ENCODE assay signal across 11 cellular contexts in genomic region chr12:26746315-26746714, GRCh38.
DNase-seq lines count a peak whose midpoint lies in the region; ATAC-seq and TF ChIP-seq lines count a peak whose summit lies in the region.
"Had no signal": no experiment of that assay in that cellular context is flagged by ENCODE, and none has a peak within 500 bp of the region (broad histone marks: within the 10 kb centered on the region; RNA-seq: fewer than 3 reads in every experiment).

No MANE protein-coding gene starts in this region.

- TF ChIP-seq CTCF in RWPE2 (IDR thresholded peaks at IDR 0.05; ENCODE audit: poor library complexity, severe bottlenecking) (no peak), fibroblast of mammary gland (conservative IDR thresholded peaks at IDR 0.05; ENCODE audit: control insufficient read depth, insufficient read depth, low read depth, low read length) (no peak), GM10266 (IDR thresholded peaks at IDR 0.05; ENCODE audit: control insufficient read depth, insufficient read depth, low read depth, missing control alignments) (no peak)

- H3K4me1 Mint-ChIP-seq in activated T-cell treated with anti-CD3 and anti-CD28 coated beads, Interleukin-2, amount 50 U/mL, for 24 hours (ENCODE audit: low read depth): peaks cover 75% of the 10 kb centered on the region
- peaks cover 70% of the 10 kb centered on the region for H3K4me1 Mint-ChIP-seq in stimulated activated naive CD8-positive, alpha-beta T cell treated with anti-CD3 and anti-CD28 coated beads, Interleukin-15, amount 100 ng/mL, for 72 hours
- H3K4me1 Mint-ChIP-seq in immature natural killer cell: peaks cover 56 to 73% of the 10 kb centered on the region in 2 donors

- peak overlapping the region; percentile 37 for H3K27ac Mint-ChIP-seq in activated T-cell treated with anti-CD3 and anti-CD28 coated beads, Interleukin-2, amount 50 U/mL, for 24 hours
- no peak overlapping the region for H3K27ac Mint-ChIP-seq in stimulated activated naive CD8-positive, alpha-beta T cell treated with anti-CD3 and anti-CD28 coated beads, Interleukin-15, amount 100 ng/mL, for 72 hours
- H3K27ac Mint-ChIP-seq in immature natural killer cell: no peak overlapping the region

- H3K27ac ChIP-seq in RWPE2 (ENCODE audit: poor library complexity, severe bottlenecking): no peak overlapping the region
- H3K27ac ChIP-seq: testis had no signal

- ATAC-seq in RWPE2 (ENCODE audit: low read depth): peak; percentile 83
- ATAC-seq in stimulated activated naive CD8-positive, alpha-beta T cell treated with anti-CD3 and anti-CD28 coated beads, Interleukin-15, amount 100 ng/mL, for 72 hours: peak; percentile 60
- ATAC-seq in GM18909 (IDR thresholded peaks at IDR 0.05; ENCODE audit: poor library complexity, unreplicated experiment): no peak

- H3K27me3 ChIP-seq in RWPE2 (ENCODE audit: insufficient read depth, poor library complexity, severe bottlenecking): no peaks in the 10 kb centered on the region
- H3K27me3 ChIP-seq: testis had no signal

- peaks cover 28% of the 10 kb centered on the region for H3K4me1 ChIP-seq in RWPE2 (ENCODE audit: insufficient read depth, poor library complexity, severe bottlenecking)

- no peak overlapping the region for H3K4me3 ChIP-seq in RWPE2 (ENCODE audit: severe bottlenecking)
- H3K4me3 ChIP-seq in fibroblast of mammary gland (ENCODE audit: control insufficient read depth, low read depth, low read length): no peak overlapping the region
- H3K4me3 ChIP-seq: testis had no signal

- no peaks in the 10 kb centered on the region for H3K9me3 Mint-ChIP-seq in activated T-cell treated with anti-CD3 and anti-CD28 coated beads, Interleukin-2, amount 50 U/mL, for 24 hours
- no peaks in the 10 kb centered on the region for H3K9me3 Mint-ChIP-seq in stimulated activated naive CD8-positive, alpha-beta T cell treated with anti-CD3 and anti-CD28 coated beads, Interleukin-15, amount 100 ng/mL, for 72 hours
- no peaks in the 10 kb centered on the region for H3K9me3 Mint-ChIP-seq in immature natural killer cell

- no peak for DNase-seq in activated T-cell treated with anti-CD3 and anti-CD28 coated beads, Interleukin-2, amount 50 U/mL, for 24 hours
- DNase-seq in activated T-cell treated with anti-CD3 and anti-CD28 coated beads for 4 hours (no peak), RWPE2 (ENCODE audit: low spot score) (no peak), fibroblast of mammary gland (ENCODE audit: low read depth) (peak; percentile 78), GM10266 (ENCODE audit: extremely low spot score) (no peak), immature natural killer cell (no peak)
- no peak for DNase-seq in stimulated activated naive CD8-positive, alpha-beta T cell treated with anti-CD3 and anti-CD28 coated beads, Interleukin-15, amount 100 ng/mL, for 72 hours
- DNase-seq: activated CD4-positive, alpha-beta T cell treated with anti-CD3 and anti-CD28 coated beads, Interleukin-2, amount 50 U/mL, for 48 hours; cortex of kidney; testis had no signal

- no peaks in the 10 kb centered on the region for H3K27me3 Mint-ChIP-seq in activated T-cell treated with anti-CD3 and anti-CD28 coated beads, Interleukin-2, amount 50 U/mL, for 24 hours
- H3K27me3 Mint-ChIP-seq in stimulated activated naive CD8-positive, alpha-beta T cell treated with anti-CD3 and anti-CD28 coated beads, Interleukin-15, amount 100 ng/mL, for 72 hours: no peaks in the 10 kb centered on the region
- H3K27me3 Mint-ChIP-seq in immature natural killer cell (ENCODE audit: low read depth in 3 of 3): no peaks in the 10 kb centered on the region

- no peak overlapping the region for H3K4me3 Mint-ChIP-seq in activated T-cell treated with anti-CD3 and anti-CD28 coated beads, Interleukin-2, amount 50 U/mL, for 24 hours
- H3K4me3 Mint-ChIP-seq in stimulated activated naive CD8-positive, alpha-beta T cell treated with anti-CD3 and anti-CD28 coated beads, Interleukin-15, amount 100 ng/mL, for 72 hours: no peak overlapping the region
- no peak overlapping the region for H3K4me3 Mint-ChIP-seq in immature natural killer cell

- H3K9me3 ChIP-seq in RWPE2 (ENCODE audit: severe bottlenecking): no peaks in the 10 kb centered on the region
- H3K9me3 ChIP-seq: testis had no signal

- peaks cover 21% of the 10 kb centered on the region for H3K36me3 Mint-ChIP-seq in activated T-cell treated with anti-CD3 and anti-CD28 coated beads, Interleukin-2, amount 50 U/mL, for 24 hours (ENCODE audit: low read depth)
- peaks cover 0 to 4% (median 0%) of the 10 kb centered on the region in 3 donors for H3K36me3 Mint-ChIP-seq in immature natural killer cell

- no peaks in the 10 kb centered on the region for H3K36me3 ChIP-seq in RWPE2 (ENCODE audit: low read depth)
